In genomic region chr19:17967258-17968051, GRCh38 we compare ENCODE assay signal across 12 cellular contexts. TPM values are rescaled to one million over a fixed set of nuclear protein-coding genes. Genes with fewer than 3 reads are reported as not detected.
A peak's percentile ranks its signal among the peaks of the same experiment; 100 is the strongest.
DNase-seq lines count a peak whose midpoint lies in the region; ATAC-seq and TF ChIP-seq lines count a peak whose summit lies in the region.
"Had no signal": no experiment of that assay in that cellular context is flagged by ENCODE, and none has a peak within 500 bp of the region (broad histone marks: within the 10 kb centered on the region; RNA-seq: fewer than 3 reads in every experiment).

No MANE protein-coding gene starts in this region.

- H3K4me3 Mint-ChIP-seq in chondrocyte (ENCODE audit: unreplicated experiment), result peak overlapping the region; percentile 55
- H3K4me3 Mint-ChIP-seq in naive thymus-derived CD8-positive, alpha-beta T cell, result peak overlapping the region; percentile 48 to 81 (median 67)
- H3K4me3 Mint-ChIP-seq: activated CD8-positive, alpha-beta memory T cell treated with anti-CD3 and anti-CD28 coated beads, Interleukin-2, amount 10 ng/mL, durations not matched to agents 7 days and 5 days had no signal

- no peaks in the 10 kb centered on the region for H3K36me3 ChIP-seq in mucosa of descending colon (ENCODE audit: low read depth)
- H3K36me3 ChIP-seq: tibial artery had no signal

- no peak overlapping the region for H3K27ac Mint-ChIP-seq in chondrocyte (ENCODE audit: unreplicated experiment)
- H3K27ac Mint-ChIP-seq in naive thymus-derived CD8-positive, alpha-beta T cell, result peak overlapping the region in 4 of 10 donors; percentile 18 to 85 (median 36)
- H3K27ac Mint-ChIP-seq: activated CD8-positive, alpha-beta memory T cell treated with anti-CD3 and anti-CD28 coated beads, Interleukin-2, amount 10 ng/mL, durations not matched to agents 7 days and 5 days had no signal

- H3K4me1 Mint-ChIP-seq in chondrocyte (ENCODE audit: low read depth), result peaks cover 8% of the 10 kb centered on the region
- H3K4me1 Mint-ChIP-seq in naive thymus-derived CD8-positive, alpha-beta T cell, result peaks cover 5 to 19% (median 10%) of the 10 kb centered on the region in 4 donors

- peak overlapping the region; percentile 32; the same call in 1 of the 2 replicates for H3K4me3 ChIP-seq in AG04449 (ENCODE audit: low read depth, low read length)
- no peak overlapping the region for H3K4me3 ChIP-seq in mucosa of descending colon
- H3K4me3 ChIP-seq: tibial artery had no signal

- H3K9me3 ChIP-seq in mucosa of descending colon, result no peaks in the 10 kb centered on the region
- H3K9me3 ChIP-seq: Caco-2, tibial artery had no signal

- no peaks in the 10 kb centered on the region for H3K9me3 Mint-ChIP-seq in chondrocyte (ENCODE audit: low read depth)
- H3K9me3 Mint-ChIP-seq in naive thymus-derived CD8-positive, alpha-beta T cell, result no peaks in the 10 kb centered on the region

- no peak for DNase-seq in AG04449 (ENCODE audit: low read depth, low spot score)
- peak; percentile 56 for DNase-seq in GM20000 (ENCODE audit: low spot score)
- no peak for DNase-seq in chondrocyte (ENCODE audit: low spot score)
- DNase-seq in naive thymus-derived CD8-positive, alpha-beta T cell, result no peak
- no peak for DNase-seq in NCI-H1930 (lab: John Stamatoyannopoulos, UW)
- no peak for DNase-seq in mucosa of descending colon
- DNase-seq in cortex of kidney (lab: John Stamatoyannopoulos, UW), result no peak
- DNase-seq: activated CD8-positive, alpha-beta memory T cell treated with anti-CD3 and anti-CD28 coated beads, Interleukin-2, amount 10 ng/mL, durations not matched to agents 7 days and 5 days; Caco-2; tibial artery had no signal

- intact Hi-C loops in mucosa of descending colon (cut with DNase I, micrococcal nuclease), result no loop called here

- peaks cover 42% of the 10 kb centered on the region for H3K27me3 Mint-ChIP-seq in chondrocyte (ENCODE audit: low read depth)
- peaks cover 10 to 58% (median 34%) of the 10 kb centered on the region in 5 donors for H3K27me3 Mint-ChIP-seq in naive thymus-derived CD8-positive, alpha-beta T cell

- H3K36me3 Mint-ChIP-seq in chondrocyte (ENCODE audit: low read depth), result peaks cover 1% of the 10 kb centered on the region
- H3K36me3 Mint-ChIP-seq in naive thymus-derived CD8-positive, alpha-beta T cell, result peaks cover 0 to 2% (median 0%) of the 10 kb centered on the region in 3 donors
- H3K36me3 Mint-ChIP-seq: activated CD8-positive, alpha-beta memory T cell treated with anti-CD3 and anti-CD28 coated beads, Interleukin-2, amount 10 ng/mL, durations not matched to agents 7 days and 5 days had no signal

- no peak for TF ChIP-seq CTCF in AG04449 (IDR thresholded peaks at IDR 0.05; ENCODE audit: insufficient read depth, low read length, missing control alignments)
- TF ChIP-seq CTCF in GM20000 (IDR thresholded peaks at IDR 0.05; ENCODE audit: extremely low read depth, missing control alignments), result no peak
- TF ChIP-seq CTCF in chondrocyte (IDR thresholded peaks at IDR 0.05), result no peak
- TF ChIP-seq CTCF in mucosa of descending colon (IDR thresholded peaks at IDR 0.05), result no peak

- peak in 1 of 2 donors; percentile 17 for ATAC-seq in naive thymus-derived CD8-positive, alpha-beta T cell
- ATAC-seq in mucosa of descending colon (no peak), GM18867 (IDR thresholded peaks at IDR 0.05; ENCODE audit: unreplicated experiment) (no peak)

- no peaks in the 10 kb centered on the region for H3K4me1 ChIP-seq in mucosa of descending colon (ENCODE audit: low read depth)

- CTCF ChIA-PET in AG04449 (lab: Yijun Ruan, JAX), result interaction anchor here (0.9 kb wide), 1 partner anchor 21 kb away, joined by 3 read pairs; no protein-coding TSS in a partner anchor

- POLR2A ChIA-PET in AG04449 (lab: Yijun Ruan, JAX), result no interaction called here
- POLR2A ChIA-PET in naive thymus-derived CD8-positive, alpha-beta T cell (lab: Charles Lee), result interaction anchor here (1.6 kb wide), 1 partner anchor 35 kb away, joined by 4 read pairs; the partner anchor contains the start of gene CCDC124

RNA-seq across cellular contexts. Expression of gene KCNN1, which starts 0.5 kb away (rescaled TPM):
- total RNA-seq in chondrocyte, result 0.31 TPM in 1 of 3 replicates, not detected in the others
- not detected for total RNA-seq in naive thymus-derived CD8-positive, alpha-beta T cell
- polyA plus RNA-seq in naive thymus-derived CD8-positive, alpha-beta T cell, result not detected
- total RNA-seq in mucosa of descending colon, result under 1 TPM in 1 of 3 donors, not detected in 2; 0.79 TPM
- total RNA-seq: Caco-2 had no signal
- polyA plus RNA-seq: keratinocyte had no signal

RNA-seq across cellular contexts. Expression of gene CCDC124, which starts 34.6 kb away (rescaled TPM):
- 71.9 to 94.6 TPM (median 77.4 TPM) in 3 replicates for total RNA-seq in chondrocyte
- total RNA-seq in naive thymus-derived CD8-positive, alpha-beta T cell, result 10 to 100 TPM; 36.2 to 36.9 TPM
- polyA plus RNA-seq in naive thymus-derived CD8-positive, alpha-beta T cell, result 10 to 100 TPM; 36.4 to 53.6 (median 43.5) TPM
- 10 to 100 TPM; 30.2 to 78.4 (median 56.3) TPM for total RNA-seq in mucosa of descending colon

RNA-seq across cellular contexts. Expression of gene ARRDC2, which starts 40.5 kb away (rescaled TPM):
- total RNA-seq in chondrocyte (12.2 to 19.8 TPM (median 17.8 TPM) in 3 replicates), mucosa of descending colon (10 to 100 TPM; 26.4 to 31.1 (median 30.8) TPM)
- total RNA-seq in naive thymus-derived CD8-positive, alpha-beta T cell, result 100 to 1,000 TPM; 164 to 177 TPM
- 10 to 100 TPM; 29.5 to 56.4 (median 36.1) TPM for polyA plus RNA-seq in naive thymus-derived CD8-positive, alpha-beta T cell
